In the genomic region with DNA sequence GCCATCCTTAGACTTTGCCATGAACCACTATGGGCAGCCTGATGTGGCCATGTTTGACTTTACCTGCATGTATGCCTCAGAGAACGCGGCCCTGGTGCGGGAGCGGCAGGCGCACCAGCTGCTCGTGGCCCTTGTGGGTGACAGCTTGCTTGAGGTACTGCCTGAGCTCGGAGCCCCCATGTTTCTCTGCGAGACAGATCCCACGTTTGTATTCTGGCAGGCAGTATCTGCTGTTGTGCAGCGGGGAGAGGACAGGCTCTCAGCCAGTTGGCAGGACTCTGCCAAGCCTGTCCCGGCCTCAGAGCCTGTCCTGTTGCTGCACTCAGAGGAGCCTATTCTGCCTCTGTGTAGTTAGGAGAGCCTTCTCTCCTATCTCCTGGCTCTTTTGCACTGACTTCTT, we compare ENCODE assay signal across 12 cellular contexts.
A peak's percentile ranks its signal among the peaks of the same experiment; 100 is the strongest.
DNase-seq lines count a peak whose midpoint lies in the region; ATAC-seq, FAIRE-seq and TF ChIP-seq lines count a peak whose summit lies in the region.
"Had no signal": no experiment of that assay in that cellular context is flagged by ENCODE, and none has a peak within 500 bp of the region (broad histone marks: within the 10 kb centered on the region; RNA-seq: fewer than 3 reads in every experiment).

No MANE protein-coding gene starts in this region.

- H3K4me3 ChIP-seq in skeletal muscle satellite cell (ENCODE audit: low read length) = no peak overlapping the region

- DNase-seq in HTR-8/SVneo (ENCODE audit: insufficient read length, low spot score) = no peak
- no peak for DNase-seq in chondrocyte (ENCODE audit: low spot score)
- DNase-seq in immature natural killer cell = no peak
- no peak for DNase-seq in T-cell
- DNase-seq in activated T-cell treated with anti-CD3 and anti-CD28 coated beads, Interleukin-2, amount 50 U/mL, for 1 hour = no peak
- no peak for DNase-seq in NCI-H2081 treated with DMSO at 0.1 percent for 48 hours (lab: John Stamatoyannopoulos, UW)
- DNase-seq: activated naive CD4-positive, alpha-beta T cell treated with anti-CD3 and anti-CD28 coated beads, Interleukin-2, amount 10 ng/mL, durations not matched to agents 7 days and 5 days had no signal

- ATAC-seq in T-cell (replicated peaks in 1 of 4) = no peak
- ATAC-seq in GM18511 (IDR thresholded peaks at IDR 0.05; ENCODE audit: unreplicated experiment) = no peak
- ATAC-seq: SK-N-SH treated with all-trans-retinoic acid at 6 μM for 48 hours had no signal

- H3K27me3 Mint-ChIP-seq in chondrocyte (ENCODE audit: low read depth) (no peaks in the 10 kb centered on the region), immature natural killer cell (ENCODE audit: low read depth in 3 of 3) (peaks cover 31 to 46% (median 35%) of the 10 kb centered on the region in 3 donors), T-cell (no peaks in the 10 kb centered on the region)
- H3K27me3 Mint-ChIP-seq: activated naive CD4-positive, alpha-beta T cell treated with anti-CD3 and anti-CD28 coated beads, Interleukin-2, amount 10 ng/mL, durations not matched to agents 7 days and 5 days; type B pancreatic cell had no signal

- peak overlapping the region; percentile 57 for H3K27ac Mint-ChIP-seq in chondrocyte (ENCODE audit: unreplicated experiment)
- peak overlapping the region in 4 of 6 donors; percentile 98 to 99 (median 99) for H3K27ac Mint-ChIP-seq in immature natural killer cell
- no peak overlapping the region for H3K27ac Mint-ChIP-seq in T-cell
- H3K27ac Mint-ChIP-seq: activated naive CD4-positive, alpha-beta T cell treated with anti-CD3 and anti-CD28 coated beads, Interleukin-2, amount 10 ng/mL, durations not matched to agents 7 days and 5 days had no signal

- H3K4me2 ChIP-seq in skeletal muscle satellite cell (ENCODE audit: low read length) = no peak overlapping the region

- H3K4me1 ChIP-seq in skeletal muscle satellite cell (ENCODE audit: control insufficient read depth, insufficient read depth, low read length) = peaks cover 59% of the 10 kb centered on the region

- FAIRE-seq in HTR-8/SVneo (lab: Jason Lieb, UNC) = peak; percentile 20
- FAIRE-seq: islet of Langerhans had no signal

- H3K36me3 Mint-ChIP-seq in chondrocyte (ENCODE audit: low read depth) (peaks cover 65% of the 10 kb centered on the region), immature natural killer cell (peaks cover 18 to 37% (median 32%) of the 10 kb centered on the region in 3 donors), T-cell (peaks cover 38% of the 10 kb centered on the region)

- H3K9me3 Mint-ChIP-seq in chondrocyte (ENCODE audit: low read depth) (no peaks in the 10 kb centered on the region), immature natural killer cell (no peaks in the 10 kb centered on the region), T-cell (no peaks in the 10 kb centered on the region)
- H3K9me3 Mint-ChIP-seq: activated naive CD4-positive, alpha-beta T cell treated with anti-CD3 and anti-CD28 coated beads, Interleukin-2, amount 10 ng/mL, durations not matched to agents 7 days and 5 days; type B pancreatic cell had no signal

- peaks cover 82% of the 10 kb centered on the region for H3K4me1 Mint-ChIP-seq in chondrocyte (ENCODE audit: low read depth)
- peaks cover 76 to 83% of the 10 kb centered on the region in 2 donors for H3K4me1 Mint-ChIP-seq in immature natural killer cell
- H3K4me1 Mint-ChIP-seq in T-cell = peaks cover 46 to 62% (median 53%) of the 10 kb centered on the region in 3 donors

- H3K27me3 ChIP-seq in skeletal muscle satellite cell (ENCODE audit: control insufficient read depth, insufficient read depth, low read length) = no peaks in the 10 kb centered on the region

- H3K9ac ChIP-seq in skeletal muscle satellite cell (ENCODE audit: low read depth, low read length) = peak overlapping the region; percentile 20

- H3K36me3 ChIP-seq in skeletal muscle satellite cell (ENCODE audit: insufficient read depth, low read length) = peaks cover 72% of the 10 kb centered on the region

- TF ChIP-seq CTCF in chondrocyte (IDR thresholded peaks at IDR 0.05) = no peak

- POLR2A ChIA-PET in T-cell (lab: Charles Lee) = no interaction called here

- H3K9me3 ChIP-seq in skeletal muscle satellite cell (replicated peaks; ENCODE audit: low read length) = no peaks in the 10 kb centered on the region

- CTCF ChIA-PET in T-cell (lab: Charles Lee) = no interaction called here

- H3K4me3 Mint-ChIP-seq in chondrocyte (ENCODE audit: unreplicated experiment) (no peak overlapping the region), immature natural killer cell (no peak overlapping the region), T-cell (no peak overlapping the region)
- H3K4me3 Mint-ChIP-seq: activated naive CD4-positive, alpha-beta T cell treated with anti-CD3 and anti-CD28 coated beads, Interleukin-2, amount 10 ng/mL, durations not matched to agents 7 days and 5 days; type B pancreatic cell had no signal

Comparison
In these comparisons a context has a peak if more than half of its experiments do, and no peak if none do; other contexts are left out.
1. H3K27ac Mint-ChIP-seq: peak in chondrocyte (single experiment) and immature natural killer cell (4 of 6); none in T-cell (0 of 2).